In the genomic region with DNA sequence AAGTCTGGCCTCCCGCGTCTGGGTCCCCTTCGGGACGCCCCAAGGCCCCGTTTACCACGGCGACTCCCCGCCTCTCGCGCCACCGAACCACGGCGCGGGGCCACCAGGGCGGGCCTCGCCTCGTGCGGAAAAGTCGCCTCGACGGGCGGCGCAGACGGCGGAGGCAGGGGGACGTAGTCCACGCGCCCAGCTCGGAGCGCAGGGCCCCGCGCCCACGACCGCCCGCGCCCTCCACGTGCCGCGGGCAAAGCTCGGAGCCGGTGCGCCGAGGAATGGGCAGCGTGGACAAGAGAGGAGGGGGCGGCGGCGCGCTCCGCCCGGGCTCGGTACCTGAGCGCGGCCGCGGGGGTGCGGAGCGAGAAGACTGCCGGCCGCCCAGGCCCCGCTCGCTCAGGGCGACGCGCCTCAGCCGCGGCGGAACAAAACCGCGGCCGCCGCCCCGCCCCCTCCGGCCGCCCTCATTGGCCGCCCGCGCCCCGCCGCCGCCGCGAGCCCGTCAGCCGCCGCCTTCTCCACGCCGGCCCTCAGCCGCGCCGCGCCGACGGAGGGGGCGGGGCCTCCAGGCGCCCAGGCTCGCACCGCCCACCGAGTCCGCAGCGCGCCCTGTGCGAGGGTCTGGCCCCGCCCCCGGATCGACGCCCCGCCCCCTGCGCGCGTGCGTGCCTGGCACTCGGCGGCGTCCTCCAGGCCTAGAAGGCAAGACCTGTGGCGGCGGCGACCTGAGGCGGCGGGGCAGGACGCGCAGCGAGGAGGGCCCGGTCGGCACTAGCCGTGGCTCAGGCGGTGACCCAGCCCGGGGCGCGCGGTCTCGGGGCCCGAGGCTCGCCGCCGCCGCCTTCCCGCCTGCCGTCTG, we compare ENCODE assay signal across 8 cellular contexts. TPM values are rescaled to one million over a fixed set of nuclear protein-coding genes. Genes with fewer than 3 reads are reported as not detected.
DNase-seq lines count a peak whose midpoint lies in the region; ATAC-seq, FAIRE-seq and TF ChIP-seq lines count a peak whose summit lies in the region.

A gene with protein sequence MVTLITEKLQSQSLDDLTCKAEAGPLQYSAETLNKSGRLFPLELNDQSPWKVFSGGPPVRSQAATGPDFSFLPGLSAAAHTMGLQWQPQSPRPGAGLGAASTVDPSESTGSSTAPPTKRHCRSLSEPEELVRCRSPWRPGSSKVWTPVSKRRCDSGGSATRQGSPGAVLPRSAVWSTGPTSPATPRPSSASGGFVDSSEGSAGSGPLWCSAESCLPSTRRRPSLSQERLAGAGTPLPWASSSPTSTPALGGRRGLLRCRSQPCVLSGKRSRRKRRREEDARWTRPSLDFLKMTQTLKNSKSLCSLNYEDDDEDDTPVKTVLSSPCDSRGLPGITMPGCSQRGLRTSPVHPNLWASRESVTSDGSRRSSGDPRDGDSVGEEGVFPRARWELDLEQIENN (minus strand): TSS at position 411 of the 853 bp plus-strand sequence. CDS start 15,572 bp downstream, outside the sequence.

- H3K4me3 ChIP-seq in astrocyte of the cerebellum (ENCODE audit: low read depth, low read length) (peak within 1 kb of the TSS; percentile 49), hepatocyte (peak within 1 kb of the TSS; percentile 72)

- no peaks in the 10 kb centered on the region for H3K36me3 ChIP-seq in hepatocyte (replicated peaks; ENCODE audit: insufficient read depth, low read depth)

- 8% methylated on average over 67 of the region's 138 CpGs for WGBS in hepatocyte (ENCODE audit: low lambda C conversion rate, missing lambda C conversion rate)

- no peaks in the 10 kb centered on the region for H3K79me2 ChIP-seq in hepatocyte

- H3K9me3 ChIP-seq in hepatocyte (ENCODE audit: low read depth), result no peaks in the 10 kb centered on the region

- DNase-seq in GM13976 (ENCODE audit: low spot score) (peak; percentile 98), NCI-H1417 treated with DMSO at 0.1 percent for 48 hours (lab: John Stamatoyannopoulos, UW) (peak; percentile 36), T1000 (lab: John Stamatoyannopoulos, UW) (peak; percentile 88), astrocyte of the cerebellum (ENCODE audit: low read depth) (peak; percentile 39), hepatocyte (ENCODE audit: low spot score) (peak; percentile 95), retina (peak; percentile 75), RCC 7860 (ENCODE audit: low spot score) (no peak)

- no peaks in the 10 kb centered on the region for H3K9me2 ChIP-seq in hepatocyte (replicated peaks; ENCODE audit: insufficient read depth)

- H3K27me3 ChIP-seq in hepatocyte, result no peaks in the 10 kb centered on the region

- peak within 1 kb of the TSS; percentile 91 for H2AFZ ChIP-seq in hepatocyte

- H4K20me1 ChIP-seq in hepatocyte (ENCODE audit: insufficient read depth, poor library complexity, severe bottlenecking), result no peaks in the 10 kb centered on the region

- ATAC-seq in HG02642 (IDR thresholded peaks at IDR 0.05; ENCODE audit: poor library complexity, unreplicated experiment), result peak; percentile 90

- peak within 1 kb of the TSS; percentile 96 for H3K4me2 ChIP-seq in hepatocyte

- in situ Hi-C loops in GM13976 (cut with MboI; ENCODE audit: low sequenced_read_pairs, unreplicated experiment) (no loop called here), astrocyte of the cerebellum (cut with HindIII; ENCODE audit: low sequenced_read_pairs) (no loop called here)

- peak within 1 kb of the TSS; percentile 65 for H3K27ac ChIP-seq in hepatocyte

- H3K4me1 ChIP-seq in hepatocyte (ENCODE audit: insufficient read depth), result no peaks in the 10 kb centered on the region

- FAIRE-seq in RCC 7860 (lab: Jason Lieb, UNC), result no peak

- no peak for TF ChIP-seq CTCF in GM13976 (IDR thresholded peaks at IDR 0.05; ENCODE audit: borderline replicate concordance, control extremely low read depth, extremely low read depth, insufficient read depth, missing control alignments)
- TF ChIP-seq CTCF in astrocyte of the cerebellum (IDR thresholded peaks at IDR 0.05; ENCODE audit: low read depth, low read length, missing control alignments), result no peak
- TF ChIP-seq CTCF in hepatocyte (IDR thresholded peaks at IDR 0.05; ENCODE audit: poor library complexity), result no peak

RNA-seq across cellular contexts. Expression of the gene that starts here (rescaled TPM):
- 4.7 and 5.2 TPM in 2 replicates for total RNA-seq in hepatocyte
- polyA plus RNA-seq in hepatocyte, result 6.8 and 10.8 TPM in 2 replicates
